Comparison of ENCODE assay signal across 8 cellular contexts in genomic region chr3:73508330-73508954, GRCh38.
DNase-seq lines count a peak whose midpoint lies in the region; ATAC-seq and TF ChIP-seq lines count a peak whose summit lies in the region.

No MANE protein-coding gene starts in this region.

- H3K27ac ChIP-seq in neural cell (ENCODE audit: low read length): no peak overlapping the region

- no peak for ATAC-seq in GM21360 (IDR thresholded peaks at IDR 0.05; ENCODE audit: unreplicated experiment)

- H3K9me2 ChIP-seq in neural cell (ENCODE audit: insufficient read depth, low read length): no peaks in the 10 kb centered on the region

- peaks cover 55% of the 10 kb centered on the region for H3K4me1 Mint-ChIP-seq in HFFc6 (ENCODE audit: low read depth)

- H3K36me3 Mint-ChIP-seq in HFFc6 (ENCODE audit: low read depth): no peaks in the 10 kb centered on the region

- no peak overlapping the region for H3K4me3 Mint-ChIP-seq in HFFc6

- no peaks in the 10 kb centered on the region; the same call in 1 of the 2 replicates for H3K27me3 Mint-ChIP-seq in HFFc6 (ENCODE audit: insufficient read depth)

- TF ChIP-seq EP300 in neural cell (conservative IDR thresholded peaks at IDR 0.05; ENCODE audit: poor library complexity, severe bottlenecking): no peak

- H3K4me2 ChIP-seq in neural cell (ENCODE audit: low read length): no peak overlapping the region

- no peaks in the 10 kb centered on the region for H3K9me3 Mint-ChIP-seq in HFFc6

- TF ChIP-seq RAD21 in neural cell (conservative IDR thresholded peaks at IDR 0.05): peak; percentile 75

- peak; percentile 9 for DNase-seq in activated naive CD4-positive, alpha-beta T cell treated with Interleukin-2 at 50 U/mL for 16 hours
- no peak for DNase-seq in activated naive CD4-positive, alpha-beta T cell (lab: John Stamatoyannopoulos, UW)
- DNase-seq in HFFc6 (peak; percentile 62), NCI-H1105 treated with DMSO at 0.1 percent for 48 hours (lab: John Stamatoyannopoulos, UW) (peak; percentile 53), T-helper 9 cell (peak; percentile 1), fibroblast of mammary gland (ENCODE audit: low read depth) (peak; percentile 76)

- no peaks in the 10 kb centered on the region for H3K79me2 ChIP-seq in neural cell (replicated peaks; ENCODE audit: insufficient read depth, low read length)

- no peak overlapping the region for H3K9ac ChIP-seq in neural cell (ENCODE audit: low read length)

- H3K4me3 ChIP-seq in fibroblast of mammary gland (ENCODE audit: control insufficient read depth, low read depth, low read length) (no peak overlapping the region), neural cell (ENCODE audit: low read length) (no peak overlapping the region)

- H3K27me3 ChIP-seq in neural cell (ENCODE audit: insufficient read depth, low read depth, low read length): no peaks in the 10 kb centered on the region

- H3K36me3 ChIP-seq in neural cell (ENCODE audit: insufficient read depth, low read length): no peaks in the 10 kb centered on the region

- no peak overlapping the region for H2AFZ ChIP-seq in neural cell (ENCODE audit: low read depth, low read length)

- TF ChIP-seq CTCF in HFFc6 (IDR thresholded peaks at IDR 0.05): peak; percentile 95
- TF ChIP-seq CTCF in fibroblast of mammary gland (conservative IDR thresholded peaks at IDR 0.05; ENCODE audit: control insufficient read depth, insufficient read depth, low read depth, low read length): peak; percentile 77
- TF ChIP-seq CTCF in neural cell (IDR thresholded peaks at IDR 0.05; ENCODE audit: poor library complexity, severe bottlenecking): peak; percentile 76

- H3F3A ChIP-seq in neural cell (ENCODE audit: insufficient read depth, low read length, poor library complexity, severe bottlenecking): no peaks in the 10 kb centered on the region

- H4K20me1 ChIP-seq in neural cell (ENCODE audit: insufficient read depth): no peaks in the 10 kb centered on the region

- no peak overlapping the region for H3K27ac Mint-ChIP-seq in HFFc6

- H3K9me3 ChIP-seq in neural cell (ENCODE audit: low read length): no peaks in the 10 kb centered on the region

TF ChIP-seq in neural cell, 6 proteins besides CTCF, POLR2A, EP300 and RAD21:
- TF ChIP-seq SMC3 (conservative IDR thresholded peaks at IDR 0.05; ENCODE audit: poor library complexity) (peak; percentile 81), TAF1 (IDR thresholded peaks at IDR 0.05; ENCODE audit: low read depth) (no peak)

Comparison
In these comparisons a context has a peak if more than half of its experiments do, and no peak if none do; other contexts are left out.
1. DNase-seq: peak in activated naive CD4-positive, alpha-beta T cell treated with Interleukin-2 at 50 U/mL for 16 hours (single experiment), HFFc6 (single experiment), NCI-H1105 treated with DMSO at 0.1 percent for 48 hours (single experiment), T-helper 9 cell (single experiment) and fibroblast of mammary gland (single experiment); none in activated naive CD4-positive, alpha-beta T cell (0 of 4).
2. Peak in every context shown above with its lines, with median percentiles within 50 percentile points of each other: CTCF ChIP-seq.